In genomic region chr1:21326861-21327344, GRCh38 we compare ENCODE assay signal across 1 cellular context.
TF ChIP-seq lines count a peak whose summit lies in the region.

No MANE protein-coding gene starts in this region.

TF ChIP-seq in GM23338, 12 proteins besides CTCF, POLR2A, EP300 and RAD21:
- no peak for TF ChIP-seq NANOG (IDR thresholded peaks at IDR 0.05; ENCODE audit: borderline replicate concordance)
- TF ChIP-seq REST (IDR thresholded peaks at IDR 0.05; ENCODE audit: unreplicated experiment) = no peak
- TF ChIP-seq EZH2phosphoT487 (IDR thresholded peaks at IDR 0.05; ENCODE audit: unreplicated experiment) = no peak
- no peak for TF ChIP-seq POLR2AphosphoS5 (IDR thresholded peaks at IDR 0.05; ENCODE audit: low read depth)
- no peak for TF ChIP-seq JUNB (IDR thresholded peaks at IDR 0.05; ENCODE audit: unreplicated experiment)
- TF ChIP-seq ZNF114 (CRISPR knock-in tag; IDR thresholded peaks at IDR 0.05) = no peak
- TF ChIP-seq ZNF331 (CRISPR knock-in tag; IDR thresholded peaks at IDR 0.05; ENCODE audit: low read depth) = no peak
- TF ChIP-seq ZNF462 (CRISPR knock-in tag; IDR thresholded peaks at IDR 0.05) = no peak
- no peak for TF ChIP-seq STAT1 (IDR thresholded peaks at IDR 0.05; ENCODE audit: unreplicated experiment)
- TF ChIP-seq ETS1 (IDR thresholded peaks at IDR 0.05) = no peak
- no peak for TF ChIP-seq EZH2 (IDR thresholded peaks at IDR 0.05; ENCODE audit: low read depth, unreplicated experiment)
- TF ChIP-seq CREB1 (CRISPR knock-in tag; IDR thresholded peaks at IDR 0.05; ENCODE audit: low read depth) = no peak
